ENCODE assay signal across 1 cellular context in genomic region chr14:64440494-64440893, GRCh38.
TF ChIP-seq lines count a peak whose summit lies in the region.

No MANE protein-coding gene starts in this region.

TF ChIP-seq in WTC11, 78 proteins besides CTCF, POLR2A, EP300 and RAD21 (continued from another document):
- TF ChIP-seq ZBTB43 (CRISPR knock-in tag; IDR thresholded peaks at IDR 0.05): no peak
- no peak for TF ChIP-seq NFE2L1 (CRISPR knock-in tag; IDR thresholded peaks at IDR 0.05)
